ENCODE assay signal across 10 cellular contexts in the genomic region with DNA sequence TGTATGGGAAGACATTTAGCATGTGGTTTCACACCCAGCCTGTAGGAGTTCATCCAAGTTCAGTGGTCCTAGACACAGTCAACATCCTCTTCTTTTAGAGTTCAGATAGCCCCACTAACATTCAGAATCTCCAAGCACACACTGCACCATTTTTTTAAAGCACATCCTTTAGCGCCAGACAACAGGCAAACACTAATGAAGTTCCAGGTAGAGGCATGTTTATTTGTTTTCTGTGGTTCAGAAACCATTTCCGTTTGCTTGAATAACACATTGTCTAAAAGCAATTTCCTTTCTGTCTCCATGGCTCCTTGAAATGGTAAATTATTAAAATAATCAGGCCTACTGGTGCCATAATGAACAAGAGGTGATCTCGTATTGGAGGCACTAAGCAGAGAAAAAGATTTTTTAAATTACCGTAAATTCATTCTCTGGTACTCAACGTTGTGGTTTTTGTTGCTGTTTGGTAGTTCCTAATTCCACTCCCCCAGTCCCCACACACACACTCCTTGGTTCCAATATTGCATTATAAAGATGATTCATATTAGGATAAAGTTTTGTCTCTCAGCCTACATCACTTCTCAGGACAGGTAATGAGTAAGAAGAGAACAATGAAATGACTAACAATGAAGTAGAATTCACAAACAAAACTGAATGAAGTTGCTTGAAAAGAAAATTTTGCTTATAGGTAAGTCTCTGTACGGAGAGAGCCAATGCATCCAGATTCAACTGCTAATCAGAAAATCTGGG.
DNase-seq lines count a peak whose midpoint lies in the region; ATAC-seq and TF ChIP-seq lines count a peak whose summit lies in the region.
"Had no signal": no experiment of that assay in that cellular context is flagged by ENCODE, and none has a peak within 500 bp of the region (broad histone marks: within the 10 kb centered on the region; RNA-seq: fewer than 3 reads in every experiment).

No MANE protein-coding gene starts in this region.

- H3K27ac ChIP-seq in ovary, result no peak overlapping the region
- H3K27ac ChIP-seq in A673 (ENCODE audit: low read depth, low read length, poor library complexity, severe bottlenecking), result no peak overlapping the region

- no peak for TF ChIP-seq EP300 in ovary (IDR thresholded peaks at IDR 0.05)

- no peak for TF ChIP-seq POLR2A in ovary (IDR thresholded peaks at IDR 0.05)

- H3K4me1 Mint-ChIP-seq in activated CD4-positive, alpha-beta memory T cell treated with anti-CD3 and anti-CD28 coated beads for 36 hours (ENCODE audit: low read depth), result peaks cover 26% of the 10 kb centered on the region

- H3K4me3 Mint-ChIP-seq in activated CD4-positive, alpha-beta memory T cell treated with anti-CD3 and anti-CD28 coated beads for 36 hours, result peak overlapping the region; percentile 7

- ATAC-seq in GM18873 (IDR thresholded peaks at IDR 0.05; ENCODE audit: low FRiP score, unreplicated experiment), result peak; percentile 86
- ATAC-seq in HG02885 (IDR thresholded peaks at IDR 0.05; ENCODE audit: poor library complexity, unreplicated experiment), result peak; percentile 91

- DNase-seq in EL (peak; percentile 46), NCI-H345 (lab: John Stamatoyannopoulos, UW) (no peak), cardiac septum (ENCODE audit: low spot score) (no peak), ovary (no peak), A673 (ENCODE audit: low spot score) (no peak)
- DNase-seq in activated CD4-positive, alpha-beta memory T cell treated with anti-CD3 and anti-CD28 coated beads for 36 hours, result peak; percentile 51
- DNase-seq: foreskin melanocyte, GF-D8 had no signal

- POLR2A ChIA-PET in activated CD4-positive, alpha-beta memory T cell treated with anti-CD3 and anti-CD28 coated beads for 36 hours (lab: Charles Lee), result no interaction called here
- POLR2A ChIA-PET in A673 (lab: Charles Lee; ENCODE audit: low non-redundant PET), result no interaction called here

- intact Hi-C loops in activated CD4-positive, alpha-beta memory T cell treated with anti-CD3 and anti-CD28 coated beads for 36 hours (cut with micrococcal nuclease), result loop anchor here (1.0 to 5.0 kb wide), 12 partner anchors 22 to 633 kb away; a partner anchor contains a TSS
- intact Hi-C loops in cardiac septum (cut with DNase I) (no loop called here), ovary (cut with DNase I) (no loop called here), A673 (cut with micrococcal nuclease; ENCODE audit: unreplicated experiment) (no loop called here)

- no TSS peak for BruUV-seq in A673 (replicated peaks; lab: Mats Ljungman, UMichigan)

- peaks cover 29% of the 10 kb centered on the region for H3K27me3 Mint-ChIP-seq in activated CD4-positive, alpha-beta memory T cell treated with anti-CD3 and anti-CD28 coated beads for 36 hours

- H3K27me3 ChIP-seq in ovary (no peaks in the 10 kb centered on the region), A673 (replicated peaks; ENCODE audit: insufficient read depth, low read depth, low read length, poor library complexity) (no peaks in the 10 kb centered on the region)

- no peaks in the 10 kb centered on the region for H3K9me3 ChIP-seq in ovary
- no peaks in the 10 kb centered on the region for H3K9me3 ChIP-seq in A673 (ENCODE audit: low read depth, low read length, poor library complexity, severe bottlenecking)

- H3K4me3 ChIP-seq in ovary (no peak overlapping the region), A673 (ENCODE audit: low read depth, low read length, poor library complexity, severe bottlenecking) (no peak overlapping the region)

- CTCF ChIA-PET in activated CD4-positive, alpha-beta memory T cell treated with anti-CD3 and anti-CD28 coated beads for 36 hours (lab: Charles Lee), result interaction anchor here (1.0 to 2.2 kb wide), 2 partner anchors 11 to 56 kb away, joined by 3 to 6 read pairs; no protein-coding TSS in a partner anchor
- CTCF ChIA-PET in A673 (lab: Charles Lee), result no interaction called here

- H3K36me3 ChIP-seq in ovary (no peaks in the 10 kb centered on the region), A673 (ENCODE audit: insufficient read depth, low read length, poor library complexity, severe bottlenecking) (no peaks in the 10 kb centered on the region)

- WGBS in ovary, 3 donors, result 81 to 91% (median 88%) methylated on average over 6 of the region's 6 CpGs

- no peaks in the 10 kb centered on the region for H3K36me3 Mint-ChIP-seq in activated CD4-positive, alpha-beta memory T cell treated with anti-CD3 and anti-CD28 coated beads for 36 hours

- H3K9me3 Mint-ChIP-seq in activated CD4-positive, alpha-beta memory T cell treated with anti-CD3 and anti-CD28 coated beads for 36 hours, result no peaks in the 10 kb centered on the region

- no peaks in the 10 kb centered on the region for H3K4me1 ChIP-seq in ovary (ENCODE audit: insufficient read depth)
- H3K4me1 ChIP-seq in A673 (ENCODE audit: insufficient read depth, low read length, poor library complexity, severe bottlenecking), result no peaks in the 10 kb centered on the region

- peak overlapping the region; percentile 31 for H3K27ac Mint-ChIP-seq in activated CD4-positive, alpha-beta memory T cell treated with anti-CD3 and anti-CD28 coated beads for 36 hours

- TF ChIP-seq CTCF in ovary (IDR thresholded peaks at IDR 0.05), result no peak
- TF ChIP-seq CTCF in A673 (conservative IDR thresholded peaks at IDR 0.05; ENCODE audit: low read depth, low read length), result no peak

Comparison
In these comparisons a context has a peak if more than half of its experiments do, and no peak if none do; other contexts are left out.
1. DNase-seq: peak in EL (single experiment) and activated CD4-positive, alpha-beta memory T cell treated with anti-CD3 and anti-CD28 coated beads for 36 hours (single experiment); none in NCI-H345 (single experiment), cardiac septum (single experiment), ovary (0 of 5) and A673 (single experiment).